ENCODE assay signal across 8 cellular contexts in the genomic region with DNA sequence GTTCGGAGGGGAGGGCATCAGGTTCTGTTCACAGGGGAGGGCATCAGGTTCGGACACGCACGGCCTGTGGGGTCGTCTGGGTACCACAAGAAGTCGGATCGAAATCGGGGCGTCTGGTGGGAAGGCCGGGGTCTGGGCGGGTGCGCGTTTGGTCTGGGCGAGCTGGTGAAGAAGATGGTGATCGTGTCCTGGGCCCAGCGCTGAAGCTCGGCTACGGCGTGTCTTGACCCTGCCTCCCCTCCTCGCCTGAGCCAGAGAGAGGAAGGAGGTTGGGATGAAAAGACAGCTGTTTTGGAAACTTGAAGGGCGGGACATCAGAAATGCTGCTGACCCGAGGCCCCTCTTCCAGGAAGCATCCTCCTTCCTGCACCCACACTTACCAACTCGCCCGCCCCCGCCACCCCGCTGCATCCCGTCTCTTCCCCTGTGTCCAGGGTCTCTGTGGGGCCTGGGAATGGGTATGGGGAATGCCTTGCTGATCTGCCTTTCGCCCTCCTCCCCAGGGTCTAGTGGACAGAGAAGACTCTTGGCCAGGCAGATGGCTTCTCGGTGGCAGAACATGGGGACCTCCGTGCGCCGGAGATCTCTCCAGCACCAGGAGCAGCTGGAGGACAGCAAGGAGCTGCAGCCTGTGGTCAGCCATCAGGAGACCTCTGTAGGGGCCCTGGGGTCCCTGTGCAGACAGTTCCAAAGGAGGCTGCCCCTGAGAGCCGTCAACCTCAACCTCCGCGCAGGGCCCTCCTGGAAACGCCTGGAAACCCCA. TPM values are rescaled to one million over a fixed set of nuclear protein-coding genes. Genes with fewer than 3 reads are reported as not detected.
DNase-seq lines count a peak whose midpoint lies in the region; ATAC-seq and TF ChIP-seq lines count a peak whose summit lies in the region.

No MANE protein-coding gene starts in this region.

- TF ChIP-seq POLR2A in lower leg skin (IDR thresholded peaks at IDR 0.05) = no peak

- peaks cover 11% of the 10 kb centered on the region for H3K4me1 ChIP-seq in thymus (ENCODE audit: control insufficient read depth, insufficient read depth, low read length)

- ATAC-seq in GM19328 (IDR thresholded peaks at IDR 0.05; ENCODE audit: unreplicated experiment) = no peak

- H3K9me3 ChIP-seq in thymus (ENCODE audit: control insufficient read depth) = no peaks in the 10 kb centered on the region

- DNase-seq in activated T-cell treated with anti-CD3 and anti-CD28 coated beads, Interleukin-2, amount 50 U/mL, for 24 hours = no peak
- no peak for DNase-seq in activated T-cell treated with anti-CD3 and anti-CD28 coated beads, Interleukin-2, amount 50 U/mL, for 48 hours
- DNase-seq in astrocyte of the spinal cord (ENCODE audit: low read depth, low spot score) = no peak
- DNase-seq in lower leg skin (ENCODE audit: low spot score in 2 of 2) = no peak
- DNase-seq in DMS 273 (lab: John Stamatoyannopoulos, UW; ENCODE audit: unreplicated experiment) = no peak
- no peak for DNase-seq in iPS-NIHi7 (ENCODE audit: extremely low spot score)

- H3K4me3 Mint-ChIP-seq in activated T-cell treated with anti-CD3 and anti-CD28 coated beads, Interleukin-2, amount 50 U/mL, for 24 hours = peak overlapping the region; percentile 83

- H3K4me3 ChIP-seq in astrocyte of the spinal cord (ENCODE audit: low read depth, low read length) = peak overlapping the region; percentile 68
- peak overlapping the region; percentile 26 for H3K4me3 ChIP-seq in lower leg skin (ENCODE audit: low read depth, poor library complexity, severe bottlenecking)
- H3K4me3 ChIP-seq in thymus (ENCODE audit: low read length) = peak overlapping the region; percentile 57

- peaks cover 13% of the 10 kb centered on the region for H3K4me1 Mint-ChIP-seq in activated T-cell treated with anti-CD3 and anti-CD28 coated beads, Interleukin-2, amount 50 U/mL, for 24 hours (ENCODE audit: low read depth)

- in situ Hi-C loops in astrocyte of the spinal cord (cut with HindIII; ENCODE audit: low sequenced_read_pairs) = no loop called here

- TF ChIP-seq CTCF in astrocyte of the spinal cord (IDR thresholded peaks at IDR 0.05; ENCODE audit: low read depth, low read length) (no peak), lower leg skin (IDR thresholded peaks at IDR 0.05) (no peak)

- intact Hi-C loops in lower leg skin (cut with DNase I; ENCODE audit: low total_unique reads) = no loop called here

- H3K36me3 ChIP-seq in thymus (ENCODE audit: control insufficient read depth, insufficient read depth) = peaks cover 21% of the 10 kb centered on the region

- WGBS in lower leg skin, 2 donors = 27 to 30% methylated on average over 33 to 36 of the region's 36 CpGs
- WGBS in thymus = 47% methylated on average over 36 of the region's 36 CpGs

- no peaks in the 10 kb centered on the region for H3K27me3 ChIP-seq in thymus (ENCODE audit: control insufficient read depth, insufficient read depth)

- H3K36me3 Mint-ChIP-seq in activated T-cell treated with anti-CD3 and anti-CD28 coated beads, Interleukin-2, amount 50 U/mL, for 24 hours (ENCODE audit: low read depth) = no peaks in the 10 kb centered on the region

- H3K27ac Mint-ChIP-seq in activated T-cell treated with anti-CD3 and anti-CD28 coated beads, Interleukin-2, amount 50 U/mL, for 24 hours = peak overlapping the region; percentile 91

- no peak overlapping the region for H3K27ac ChIP-seq in thymus (ENCODE audit: low read depth)

- peaks cover 8% of the 10 kb centered on the region for H3K27me3 Mint-ChIP-seq in activated T-cell treated with anti-CD3 and anti-CD28 coated beads, Interleukin-2, amount 50 U/mL, for 24 hours

- H3K9me3 Mint-ChIP-seq in activated T-cell treated with anti-CD3 and anti-CD28 coated beads, Interleukin-2, amount 50 U/mL, for 24 hours = no peaks in the 10 kb centered on the region

RNA-seq across cellular contexts. Expression of gene PIMREG, which starts 0.5 kb away (rescaled TPM):
- 1 to 10 TPM in 1 of 4 donors, under 1 TPM in 3; 0.21 to 2.8 (median 0.84) TPM for total RNA-seq in lower leg skin
- polyA plus RNA-seq in thymus = 1.8 TPM

RNA-seq across cellular contexts. Expression of gene AIPL1, which starts 9.8 kb away (rescaled TPM):
- not detected for total RNA-seq in lower leg skin
- 0.14 TPM for polyA plus RNA-seq in thymus
